Comparison of ENCODE assay signal across 16 cellular contexts in genomic region chr7:117249696-117250095, GRCh38.
"Had no signal": no experiment of that assay in that cellular context is flagged by ENCODE, and none has a peak within 500 bp of the region (broad histone marks: within the 10 kb centered on the region; RNA-seq: fewer than 3 reads in every experiment).

No MANE protein-coding gene starts in this region.

- DNase-seq: activated CD4-positive, alpha-beta T cell treated with anti-CD3 and anti-CD28 coated beads for 48 hours; activated CD8-positive, alpha-beta T cell treated with anti-CD3 and anti-CD28 coated beads for 36 hours; activated effector memory CD4-positive, alpha-beta T cell treated with Interleukin-2 at 50 U/mL for 16 hours; activated T-cell treated with anti-CD3 and anti-CD28 coated beads, Interleukin-2, amount 50 U/mL, for 4 hours; amniotic stem cell; body of pancreas; colonic mucosa; left colon; stimulated activated CD4-positive, alpha-beta T cell treated with anti-CD3 and anti-CD28 coated beads, Interleukin-15, amount 100 ng/mL, for 24 hours; stimulated activated CD4-positive, alpha-beta T cell treated with anti-CD3 and anti-CD28 coated beads, Interleukin-4, amount 100 ng/mL, for 24 hours; upper lobe of left lung had no signal

- H3K9me3 ChIP-seq: body of pancreas, colonic mucosa, neutrophil, upper lobe of left lung had no signal

- H3K27ac Mint-ChIP-seq: activated CD8-positive, alpha-beta T cell treated with anti-CD3 and anti-CD28 coated beads for 36 hours; activated naive CD4-positive, alpha-beta T cell treated with anti-CD3 and anti-CD28 coated beads, Interleukin-2, amount 50 U/mL, for 72 hours; stimulated activated naive CD8-positive, alpha-beta T cell treated with anti-CD3 and anti-CD28 coated beads, Interleukin-15, Interleukin-2, amounts not matched to agents 100 ng/mL and 50 ng/mL, for 24 hours; WTC11 had no signal

- H3K27ac ChIP-seq: body of pancreas, colonic mucosa, neutrophil, right atrium auricular region, upper lobe of left lung had no signal

- ATAC-seq: activated CD8-positive, alpha-beta T cell treated with anti-CD3 and anti-CD28 coated beads for 36 hours; activated naive CD4-positive, alpha-beta T cell treated with anti-CD3 and anti-CD28 coated beads, Interleukin-2, amount 50 U/mL, for 72 hours; activated T-cell treated with anti-CD3 and anti-CD28 coated beads, Interleukin-2, amount 50 U/mL, for 4 hours; body of pancreas; left colon; WTC11 had no signal

- H3K27me3 ChIP-seq: body of pancreas, colonic mucosa, neutrophil, right atrium auricular region, upper lobe of left lung had no signal

- H3K4me3 Mint-ChIP-seq: activated CD8-positive, alpha-beta T cell treated with anti-CD3 and anti-CD28 coated beads for 36 hours; activated T-cell treated with anti-CD3 and anti-CD28 coated beads, Interleukin-2, amount 50 U/mL, for 4 hours; stimulated activated naive CD8-positive, alpha-beta T cell treated with anti-CD3 and anti-CD28 coated beads, Interleukin-15, Interleukin-2, amounts not matched to agents 100 ng/mL and 50 ng/mL, for 24 hours; WTC11 had no signal

- H3K4me1 ChIP-seq: body of pancreas, colonic mucosa, right atrium auricular region, upper lobe of left lung had no signal

- H3K4me1 Mint-ChIP-seq: WTC11 had no signal

- H3K9me3 Mint-ChIP-seq: activated CD8-positive, alpha-beta T cell treated with anti-CD3 and anti-CD28 coated beads for 36 hours; stimulated activated naive CD8-positive, alpha-beta T cell treated with anti-CD3 and anti-CD28 coated beads, Interleukin-15, Interleukin-2, amounts not matched to agents 100 ng/mL and 50 ng/mL, for 24 hours had no signal
